ENCODE assay signal across 8 cellular contexts in genomic region chr11:3797329-3798090, GRCh38. TPM values are rescaled to one million over a fixed set of nuclear protein-coding genes. Genes with fewer than 3 reads are reported as not detected.
DNase-seq lines count a peak whose midpoint lies in the region; ATAC-seq and TF ChIP-seq lines count a peak whose summit lies in the region.

Gene NUP98, minus strand, starts transcription at chr11:3797554. Its CDS starts 15,437 bp downstream, at chr11:3782117.

- intact Hi-C loops in activated T-helper 1 cell treated with anti-CD3 and anti-CD28 coated beads, Interleukin-12 subunit alpha, Interleukin-12 subunit beta, Interleukin-2, Interleukin-4 antibody, amounts not matched to agents 30 ng/mL and 10 ng/mL and 1 ng/mL, durations not matched to agents 14 hours and 24 hours and 36 hours (cut with micrococcal nuclease): loop anchor here (1.0 to 5.0 kb wide), 8 partner anchors 11 to 805 kb away; partner anchors contain the start of genes NAP1L4, PGAP2, RRM1 and ZNF195
- intact Hi-C loops in esophagus squamous epithelium (cut with DNase I): no loop called here

- peak within 1 kb of the TSS; percentile 66 to 88 for H3K4me3 ChIP-seq in DND-41 (ENCODE audit: low read depth in 1 of 2, low read length in 2 of 2)
- peak within 1 kb of the TSS; percentile 98 for H3K4me3 ChIP-seq in GM23248
- peak within 1 kb of the TSS; percentile 85 to 99 (median 94) for H3K4me3 ChIP-seq in esophagus squamous epithelium

- no peaks in the 10 kb centered on the region for H3K9me3 Mint-ChIP-seq in activated T-helper 1 cell treated with anti-CD3 and anti-CD28 coated beads, Interleukin-12 subunit alpha, Interleukin-12 subunit beta, Interleukin-2, Interleukin-4 antibody, amounts not matched to agents 30 ng/mL and 10 ng/mL and 1 ng/mL, durations not matched to agents 14 hours and 24 hours and 36 hours

- H3F3A ChIP-seq in GM23248 (ENCODE audit: insufficient read depth): peaks cover 12% of the 10 kb centered on the region

- H3K27ac Mint-ChIP-seq in activated T-helper 1 cell treated with anti-CD3 and anti-CD28 coated beads, Interleukin-12 subunit alpha, Interleukin-12 subunit beta, Interleukin-2, Interleukin-4 antibody, amounts not matched to agents 30 ng/mL and 10 ng/mL and 1 ng/mL, durations not matched to agents 14 hours and 24 hours and 36 hours: peak within 1 kb of the TSS; percentile 95

- H3K79me2 ChIP-seq in DND-41 (ENCODE audit: insufficient read depth, low read length) (peaks cover 62% of the 10 kb centered on the region), GM23248 (ENCODE audit: insufficient read depth) (peaks cover 48% of the 10 kb centered on the region)

- H3K27me3 ChIP-seq in DND-41 (ENCODE audit: insufficient read depth, low read length, poor library complexity) (no peaks in the 10 kb centered on the region), GM23248 (replicated peaks; ENCODE audit: insufficient read depth) (no peaks in the 10 kb centered on the region), esophagus squamous epithelium (no peaks in the 10 kb centered on the region)

- H3K9me3 ChIP-seq in DND-41 (ENCODE audit: insufficient read depth, low read length, severe bottlenecking) (no peaks in the 10 kb centered on the region), GM23248 (ENCODE audit: low read depth) (no peaks in the 10 kb centered on the region), esophagus squamous epithelium (no peaks in the 10 kb centered on the region)

- H3K27me3 Mint-ChIP-seq in activated T-helper 1 cell treated with anti-CD3 and anti-CD28 coated beads, Interleukin-12 subunit alpha, Interleukin-12 subunit beta, Interleukin-2, Interleukin-4 antibody, amounts not matched to agents 30 ng/mL and 10 ng/mL and 1 ng/mL, durations not matched to agents 14 hours and 24 hours and 36 hours (ENCODE audit: insufficient read depth): no peaks in the 10 kb centered on the region

- peak within 1 kb of the TSS; percentile 84 for H3K4me2 ChIP-seq in DND-41 (ENCODE audit: insufficient read depth, low read length)
- peak within 1 kb of the TSS; percentile 96 for H3K4me2 ChIP-seq in GM23248 (ENCODE audit: unreplicated experiment)

- peak within 1 kb of the TSS; percentile 93 for H3K9ac ChIP-seq in DND-41 (ENCODE audit: low read depth, low read length)
- H3K9ac ChIP-seq in GM23248: peak within 1 kb of the TSS; percentile 99

- no peaks in the 10 kb centered on the region for H3K9me2 ChIP-seq in GM23248 (ENCODE audit: insufficient read depth)

- peaks cover 37% of the 10 kb centered on the region for H3K36me3 Mint-ChIP-seq in activated T-helper 1 cell treated with anti-CD3 and anti-CD28 coated beads, Interleukin-12 subunit alpha, Interleukin-12 subunit beta, Interleukin-2, Interleukin-4 antibody, amounts not matched to agents 30 ng/mL and 10 ng/mL and 1 ng/mL, durations not matched to agents 14 hours and 24 hours and 36 hours (ENCODE audit: low read depth)

- peak in 3 of 4 donors; percentile 98 to 100 (median 100) for TF ChIP-seq POLR2A in esophagus squamous epithelium (IDR thresholded peaks at IDR 0.05)

- whole genome bisulfite sequencing in GM23248 (ENCODE audit: low coverage in 1 of 2, low lambda C conversion rate in 2 of 2, missing lambda C conversion rate in 2 of 2), 2 experiments: 0 to 1% methylated on average over 63 to 70 of the region's 86 CpGs
- 0% methylated on average over 9 to 14 of the region's 86 CpGs for WGBS in esophagus squamous epithelium, 2 donors

- H2AFZ ChIP-seq in DND-41 (ENCODE audit: low read depth, low read length) (peak within 1 kb of the TSS; percentile 89), GM23248 (peak within 1 kb of the TSS; percentile 93)

- peak; percentile 94 for ATAC-seq in DND-41 (ENCODE audit: insufficient read depth, low read depth)

- DNase-seq in DND-41 (peak; percentile 100), GM23248 (peak; percentile 100), Kasumi-1 (lab: John Stamatoyannopoulos, UW) (peak; percentile 99 to 100), RPMI7951 (ENCODE audit: low read depth) (peak; percentile 99), esophagus squamous epithelium (lab: John Stamatoyannopoulos, UW) (peak; percentile 98), myocyte (ENCODE audit: low read depth) (peak; percentile 100)
- peak; percentile 100 for DNase-seq in activated T-helper 1 cell treated with anti-CD3 and anti-CD28 coated beads, Interleukin-12 subunit alpha, Interleukin-12 subunit beta, Interleukin-2, Interleukin-4 antibody, amounts not matched to agents 30 ng/mL and 10 ng/mL and 1 ng/mL, durations not matched to agents 14 hours and 24 hours and 36 hours (ENCODE audit: low spot score)
- peak; percentile 99 to 100 for DNase-seq in stimulated activated CD8-positive, alpha-beta memory T cell treated with anti-CD3 and anti-CD28 coated beads, Interleukin-7, amount 100 ng/mL, for 48 hours (ENCODE audit: extremely low read depth in 1 of 2, low read depth in 1 of 2)

- TF ChIP-seq CTCF in DND-41 (IDR thresholded peaks at IDR 0.05; ENCODE audit: borderline replicate concordance, extremely low read depth, low read length, poor library complexity, severe bottlenecking) (no peak), esophagus squamous epithelium (IDR thresholded peaks at IDR 0.05) (peak in 1 of 6 experiments; percentile 3)

- H3K27ac ChIP-seq in DND-41 (ENCODE audit: low read length): peak within 1 kb of the TSS; percentile 88
- H3K27ac ChIP-seq in GM23248: peak within 1 kb of the TSS; percentile 87
- peak within 1 kb of the TSS; percentile 98 to 100 (median 99) for H3K27ac ChIP-seq in esophagus squamous epithelium

- peaks cover 39% of the 10 kb centered on the region for H4K20me1 ChIP-seq in DND-41 (ENCODE audit: insufficient read depth, low read length)
- peaks cover 2% of the 10 kb centered on the region; the same call in 1 of the 2 replicates for H4K20me1 ChIP-seq in GM23248 (ENCODE audit: insufficient read depth)

- H3K36me3 ChIP-seq in DND-41 (ENCODE audit: insufficient read depth, low read length): peaks cover 33% of the 10 kb centered on the region
- H3K36me3 ChIP-seq in GM23248 (ENCODE audit: low read depth): peaks cover 11% of the 10 kb centered on the region
- peaks cover 3 to 24% (median 6%) of the 10 kb centered on the region in 3 donors for H3K36me3 ChIP-seq in esophagus squamous epithelium

- peaks cover 46% of the 10 kb centered on the region for H3K4me1 ChIP-seq in DND-41 (ENCODE audit: insufficient read depth, low read length)
- H3K4me1 ChIP-seq in GM23248 (ENCODE audit: insufficient read depth): peaks cover 24% of the 10 kb centered on the region
- H3K4me1 ChIP-seq in esophagus squamous epithelium: peaks cover 20 to 40% (median 28%) of the 10 kb centered on the region in 3 donors

- peaks cover 35% of the 10 kb centered on the region for H3K4me1 Mint-ChIP-seq in activated T-helper 1 cell treated with anti-CD3 and anti-CD28 coated beads, Interleukin-12 subunit alpha, Interleukin-12 subunit beta, Interleukin-2, Interleukin-4 antibody, amounts not matched to agents 30 ng/mL and 10 ng/mL and 1 ng/mL, durations not matched to agents 14 hours and 24 hours and 36 hours (ENCODE audit: low read depth)

- H3K4me3 Mint-ChIP-seq in activated T-helper 1 cell treated with anti-CD3 and anti-CD28 coated beads, Interleukin-12 subunit alpha, Interleukin-12 subunit beta, Interleukin-2, Interleukin-4 antibody, amounts not matched to agents 30 ng/mL and 10 ng/mL and 1 ng/mL, durations not matched to agents 14 hours and 24 hours and 36 hours: peak within 1 kb of the TSS; percentile 99

- in situ Hi-C loops in GM23248 (cut with MboI): no loop called here

RNA-seq across cellular contexts. Expression of gene NUP98, which starts in this region (rescaled TPM):
- total RNA-seq in GM23248 (2014; rRNA removed; shearing (Covaris generic)): 79.3 and 142 TPM in 2 replicates
- 25.6 and 30.5 TPM in 2 replicates for polyA plus RNA-seq in GM23248 (2016; fragmentation: Nextera tagmentation; extraction: Ambion mirVana)
- 77.0 and 97.9 TPM in 2 replicates for total RNA-seq in RPMI7951 (2014; rRNA removed; shearing (Covaris generic))
- total RNA-seq in activated T-helper 1 cell treated with anti-CD3 and anti-CD28 coated beads, Interleukin-12 subunit alpha, Interleukin-12 subunit beta, Interleukin-2, Interleukin-4 antibody, amounts not matched to agents 30 ng/mL and 10 ng/mL and 1 ng/mL, durations not matched to agents 14 hours and 24 hours and 36 hours: 122 and 123 TPM in 2 replicates
- total RNA-seq in esophagus squamous epithelium (100 to 1,000 TPM in 1 of 4 donors, 10 to 100 TPM in 3; 54.2 to 110 (median 79.2) TPM), myocyte (68.1 and 136 TPM in 2 replicates)
- polyA plus RNA-seq in myocyte (2012): 35.7 TPM

Comparison
In these comparisons a context has a peak if more than half of its experiments do, and no peak if none do; other contexts are left out.
1. Peak in every context shown above with its lines: DNase-seq, ATAC-seq, H3K4me3 ChIP-seq and H3K27ac ChIP-seq.